Comparison of ENCODE assay signal across 15 cellular contexts in genomic region chr3:111763101-111763500, GRCh38.
DNase-seq lines count a peak whose midpoint lies in the region; ATAC-seq and TF ChIP-seq lines count a peak whose summit lies in the region.
"Had no signal": no experiment of that assay in that cellular context is flagged by ENCODE, and none has a peak within 500 bp of the region (broad histone marks: within the 10 kb centered on the region; RNA-seq: fewer than 3 reads in every experiment).

No MANE protein-coding gene starts in this region.

- DNase-seq in left ventricle myocardium superior (no peak), Right ventricle myocardium inferior (ENCODE audit: missing footprints) (no peak), fibroblast of peridontal ligament (ENCODE audit: extremely low read depth) (peak; percentile 46), omental fat pad (ENCODE audit: low spot score) (no peak), vagina (ENCODE audit: extremely low spot score in 2 of 2) (no peak), BE2C (no peak), GM10266 (ENCODE audit: extremely low spot score) (no peak)
- DNase-seq in stimulated activated CD4-positive, alpha-beta T cell treated with anti-CD3 and anti-CD28 coated beads, Interleukin-1b, Interleukin-23, amount 100 ng/mL, for 48 hours, result no peak
- DNase-seq: ACHN; activated CD8-positive, alpha-beta memory T cell treated with anti-CD3 and anti-CD28 coated beads for 24 hours; DMS53; immature natural killer cell; NCI-H1694 treated with DMSO at 0.1 percent for 48 hours; ovary; substantia nigra had no signal

- H3K9me3 ChIP-seq in vagina, result no peaks in the 10 kb centered on the region
- no peaks in the 10 kb centered on the region; the same call in 1 of the 2 replicates for H3K9me3 ChIP-seq in BE2C
- H3K9me3 ChIP-seq: ovary had no signal

- intact Hi-C loops in left ventricle myocardium superior (cut with micrococcal nuclease), result no loop called here
- intact Hi-C loops in Right ventricle myocardium inferior (cut with DNase I), result no loop called here
- intact Hi-C loops in vagina (cut with DNase I), result no loop called here

- H3K4me3 ChIP-seq in vagina, result no peak overlapping the region
- no peak overlapping the region for H3K4me3 ChIP-seq in BE2C (ENCODE audit: low read depth, low read length)
- H3K4me3 ChIP-seq: ovary had no signal

- TF ChIP-seq CTCF in omental fat pad (IDR thresholded peaks at IDR 0.05) (no peak), vagina (IDR thresholded peaks at IDR 0.05) (no peak), BE2C (IDR thresholded peaks at IDR 0.05; ENCODE audit: low read depth, low read length) (no peak), GM10266 (IDR thresholded peaks at IDR 0.05; ENCODE audit: control insufficient read depth, insufficient read depth, low read depth, missing control alignments) (no peak)

- H3K27ac ChIP-seq in vagina, result peak overlapping the region; percentile 81
- H3K27ac ChIP-seq: ovary had no signal

- ATAC-seq in left ventricle myocardium superior, result peak; percentile 8
- no peak for ATAC-seq in Right ventricle myocardium inferior
- peak; percentile 1 for ATAC-seq in omental fat pad (ENCODE audit: low FRiP score)

- H3K27me3 ChIP-seq in vagina (no peaks in the 10 kb centered on the region), BE2C (no peaks in the 10 kb centered on the region)
- H3K27me3 ChIP-seq: ovary had no signal

- H3K36me3 ChIP-seq in vagina (no peaks in the 10 kb centered on the region), BE2C (no peaks in the 10 kb centered on the region)
- H3K36me3 ChIP-seq: ovary had no signal

- TF ChIP-seq POLR2A in vagina (IDR thresholded peaks at IDR 0.05), result no peak

- H3K4me1 ChIP-seq in vagina (peaks cover 53% of the 10 kb centered on the region), BE2C (no peaks in the 10 kb centered on the region)
